In genomic region chr1:234604726-234605492, GRCh38 we compare ENCODE assay signal across 8 cellular contexts. TPM values are rescaled to one million over a fixed set of nuclear protein-coding genes. Genes with fewer than 3 reads are reported as not detected.
DNase-seq lines count a peak whose midpoint lies in the region; ATAC-seq and TF ChIP-seq lines count a peak whose summit lies in the region.

No MANE protein-coding gene starts in this region.

- intact Hi-C loops in esophagus muscularis mucosa (cut with DNase I) = loop anchor here (5.0 kb wide), 1 partner anchor 108 kb away; no protein-coding TSS in a partner anchor

- H3K36me3 Mint-ChIP-seq in activated naive CD4-positive, alpha-beta T cell treated with anti-CD3 and anti-CD28 coated beads, Interleukin-2, amount 50 U/mL, for 24 hours = peaks cover 41% of the 10 kb centered on the region
- H3K36me3 Mint-ChIP-seq in T-cell = peaks cover 41% of the 10 kb centered on the region

- peaks cover 68% of the 10 kb centered on the region for H3K4me1 Mint-ChIP-seq in activated naive CD4-positive, alpha-beta T cell treated with anti-CD3 and anti-CD28 coated beads, Interleukin-2, amount 50 U/mL, for 24 hours
- peaks cover 67 to 78% (median 68%) of the 10 kb centered on the region in 3 donors for H3K4me1 Mint-ChIP-seq in T-cell

- peaks cover 9 to 34% (median 18%) of the 10 kb centered on the region in 4 donors for H3K36me3 ChIP-seq in esophagus muscularis mucosa
- H3K36me3 ChIP-seq in neutrophil = peaks cover 12% of the 10 kb centered on the region

- H3K27ac ChIP-seq in esophagus muscularis mucosa (replicated peaks in 1 of 4) = peak overlapping the region; percentile 92 to 100 (median 100)
- H3K27ac ChIP-seq in neutrophil = peak overlapping the region; percentile 99

- H3K27ac Mint-ChIP-seq in activated naive CD4-positive, alpha-beta T cell treated with anti-CD3 and anti-CD28 coated beads, Interleukin-2, amount 50 U/mL, for 24 hours = peak overlapping the region; percentile 92
- peak overlapping the region; percentile 80 to 96 for H3K27ac Mint-ChIP-seq in T-cell

- H3K9me3 Mint-ChIP-seq in activated naive CD4-positive, alpha-beta T cell treated with anti-CD3 and anti-CD28 coated beads, Interleukin-2, amount 50 U/mL, for 24 hours = no peaks in the 10 kb centered on the region
- H3K9me3 Mint-ChIP-seq in T-cell = no peaks in the 10 kb centered on the region

- TF ChIP-seq POLR2A in esophagus muscularis mucosa (IDR thresholded peaks at IDR 0.05; ENCODE audit: low read depth) = no peak

- H3K27me3 Mint-ChIP-seq in activated naive CD4-positive, alpha-beta T cell treated with anti-CD3 and anti-CD28 coated beads, Interleukin-2, amount 50 U/mL, for 24 hours = no peaks in the 10 kb centered on the region
- no peaks in the 10 kb centered on the region for H3K27me3 Mint-ChIP-seq in T-cell

- POLR2A ChIA-PET in T-cell (lab: Charles Lee) = interaction anchor here (0.6 to 1.6 kb wide), 7 partner anchors 8 to 407 kb away, joined by 3 to 7 read pairs (median 4); no protein-coding TSS in a partner anchor

- no peak for ATAC-seq in T-cell (replicated peaks in 1 of 4)
- ATAC-seq in HG02571 (IDR thresholded peaks at IDR 0.05; ENCODE audit: unreplicated experiment) = no peak
- no peak for ATAC-seq in GM19452 (IDR thresholded peaks at IDR 0.05; ENCODE audit: unreplicated experiment)

- CTCF ChIA-PET in T-cell (lab: Charles Lee) = interaction anchor here in 1 of 2 donors (1.2 kb wide), 1 partner anchor 367 kb away, joined by 3 read pairs; no protein-coding TSS in a partner anchor

- H3K9me3 ChIP-seq in esophagus muscularis mucosa (no peaks in the 10 kb centered on the region), neutrophil (no peaks in the 10 kb centered on the region)

- H3K4me3 ChIP-seq in esophagus muscularis mucosa (peak overlapping the region; percentile 71 to 91 (median 85)), neutrophil (ENCODE audit: low read depth in 1 of 2, low read length in 1 of 2) (peak overlapping the region; percentile 82 to 95)

- no peak for DNase-seq in activated naive CD4-positive, alpha-beta T cell (lab: John Stamatoyannopoulos, UW)
- DNase-seq in T-cell (no peak), esophagus muscularis mucosa (ENCODE audit: extremely low spot score) (no peak), putamen (ENCODE audit: low spot score) (no peak)

- no peak for TF ChIP-seq CTCF in esophagus muscularis mucosa (IDR thresholded peaks at IDR 0.05)
- TF ChIP-seq CTCF in neutrophil (IDR thresholded peaks at IDR 0.05) = no peak

- WGBS in esophagus muscularis mucosa = 0% methylated on average over 8 of the region's 8 CpGs

- TF ChIP-seq EP300 in esophagus muscularis mucosa (IDR thresholded peaks at IDR 0.05) = no peak

- H3K4me3 Mint-ChIP-seq in activated naive CD4-positive, alpha-beta T cell treated with anti-CD3 and anti-CD28 coated beads, Interleukin-2, amount 50 U/mL, for 24 hours = peak overlapping the region; percentile 87
- peak overlapping the region; percentile 90 to 94 (median 90) for H3K4me3 Mint-ChIP-seq in T-cell

- H3K27me3 ChIP-seq in esophagus muscularis mucosa (no peaks in the 10 kb centered on the region), neutrophil (no peaks in the 10 kb centered on the region)

- H3K4me1 ChIP-seq in esophagus muscularis mucosa = peaks cover 35 to 50% (median 46%) of the 10 kb centered on the region in 4 donors
- H3K4me1 ChIP-seq in neutrophil (ENCODE audit: control insufficient read depth in 1 of 2, insufficient read depth in 1 of 2, low read depth in 1 of 2, low read length in 1 of 2) = peaks cover 80 to 84% of the 10 kb centered on the region in 2 experiments

RNA-seq across cellular contexts. Expression of gene IRF2BP2, which starts 5.1 kb away (rescaled TPM):
- total RNA-seq in T-cell = 100 to 1,000 TPM; 141 to 406 (median 163) TPM
- 100 to 1,000 TPM in 2 of 4 donors, 10 to 100 TPM in 2; 83.3 to 119 (median 97.9) TPM for total RNA-seq in esophagus muscularis mucosa
